In genomic region chr12:122160761-122161160, GRCh38 we compare ENCODE assay signal across 20 cellular contexts. TPM values are rescaled to one million over a fixed set of nuclear protein-coding genes. Genes with fewer than 3 reads are reported as not detected.
A peak's percentile ranks its signal among the peaks of the same experiment; 100 is the strongest.
DNase-seq lines count a peak whose midpoint lies in the region; ATAC-seq and TF ChIP-seq lines count a peak whose summit lies in the region.
"Had no signal": no experiment of that assay in that cellular context is flagged by ENCODE, and none has a peak within 500 bp of the region (broad histone marks: within the 10 kb centered on the region; RNA-seq: fewer than 3 reads in every experiment).

No MANE protein-coding gene starts in this region.

- no peaks in the 10 kb centered on the region for H3K9me3 ChIP-seq in SK-N-MC (ENCODE audit: low read depth, low read length)
- no peaks in the 10 kb centered on the region for H3K9me3 ChIP-seq in uterus
- H3K9me3 ChIP-seq: A549; BLaER1 treated with 17β-estradiol and CSF1 and Interleukin-3, amounts not matched to agents 10 nM and 100 nM; Caco-2 had no signal

- H3K4me3 ChIP-seq in SK-N-MC (no peak overlapping the region), uterus (no peak overlapping the region)
- H3K4me3 ChIP-seq: A549; BLaER1 treated with 17β-estradiol and CSF1 and Interleukin-3, amounts not matched to agents 10 nM and 100 nM had no signal

- H3K27me3 ChIP-seq in uterus, result no peaks in the 10 kb centered on the region
- H3K27me3 ChIP-seq: BLaER1 treated with 17β-estradiol and CSF1 and Interleukin-3, amounts not matched to agents 10 nM and 100 nM had no signal

- intact Hi-C loops in natural killer cell (cut with micrococcal nuclease) (loop anchor here (2.0 kb wide), 1 partner anchor 22 kb away; the partner anchor contains the start of gene LRRC43), uterus (cut with DNase I; ENCODE audit: low total_unique reads) (no loop called here)

- no peak for TF ChIP-seq CTCF in natural killer cell (IDR thresholded peaks at IDR 0.05)
- TF ChIP-seq CTCF in uterus (IDR thresholded peaks at IDR 0.05), result no peak

- H3K4me1 ChIP-seq in uterus, result no peaks in the 10 kb centered on the region
- H3K4me1 ChIP-seq: A549, Caco-2 had no signal

- H3K27ac ChIP-seq in SK-N-MC (no peak overlapping the region), uterus (no peak overlapping the region)
- H3K27ac ChIP-seq: 22Rv1; A549; BLaER1 treated with 17β-estradiol and CSF1 and Interleukin-3, amounts not matched to agents 10 nM and 100 nM; C4-2B had no signal

- no peak overlapping the region for H3K9ac ChIP-seq in SK-N-MC (ENCODE audit: insufficient read length)
- H3K9ac ChIP-seq: BLaER1 treated with 17β-estradiol and CSF1 and Interleukin-3, amounts not matched to agents 10 nM and 100 nM had no signal

- no peaks in the 10 kb centered on the region for H3K9me3 Mint-ChIP-seq in natural killer cell
- no peaks in the 10 kb centered on the region for H3K9me3 Mint-ChIP-seq in stimulated activated effector memory CD8-positive, alpha-beta T cell treated with anti-CD3 and anti-CD28 coated beads, Interleukin-12 subunit alpha, Interleukin-12 subunit beta, amount 100 ng/mL, for 72 hours
- H3K9me3 Mint-ChIP-seq: CD4-positive, alpha-beta T cell; CD8-positive, alpha-beta T cell had no signal

- peak; percentile 29 for DNase-seq in NCI-H82 (lab: John Stamatoyannopoulos, UW)
- no peak for DNase-seq in NCI-H82 treated with DMSO at 0.1 percent for 48 hours (lab: John Stamatoyannopoulos, UW; ENCODE audit: unreplicated experiment)
- DNase-seq in SK-N-MC (ENCODE audit: low read depth, low spot score), result peak; percentile 62
- no peak for DNase-seq in natural killer cell
- DNase-seq in stimulated activated effector memory CD8-positive, alpha-beta T cell treated with anti-CD3 and anti-CD28 coated beads, Interleukin-12 subunit alpha, Interleukin-12 subunit beta, amount 100 ng/mL, for 72 hours (ENCODE audit: low spot score in 2 of 2), result no peak
- no peak for DNase-seq in uterus
- DNase-seq: AML-193; Caco-2; Calu3; CD4-positive, alpha-beta T cell; CD8-positive, alpha-beta T cell; DMS79 treated with DMSO at 0.1 percent for 48 hours; GF-D8 had no signal

- H3K36me3 ChIP-seq in SK-N-MC (ENCODE audit: insufficient read depth, low read length) (no peaks in the 10 kb centered on the region), uterus (no peaks in the 10 kb centered on the region)

- H3K27ac Mint-ChIP-seq in natural killer cell, result peak overlapping the region in 1 of 2 donors; percentile 92
- H3K27ac Mint-ChIP-seq in stimulated activated effector memory CD8-positive, alpha-beta T cell treated with anti-CD3 and anti-CD28 coated beads, Interleukin-12 subunit alpha, Interleukin-12 subunit beta, amount 100 ng/mL, for 72 hours, result peak overlapping the region; percentile 5
- H3K27ac Mint-ChIP-seq: B cell; CD4-positive, alpha-beta T cell; CD8-positive, alpha-beta T cell had no signal

- H3K4me3 Mint-ChIP-seq in natural killer cell, result peak overlapping the region; percentile 68
- H3K4me3 Mint-ChIP-seq in stimulated activated effector memory CD8-positive, alpha-beta T cell treated with anti-CD3 and anti-CD28 coated beads, Interleukin-12 subunit alpha, Interleukin-12 subunit beta, amount 100 ng/mL, for 72 hours, result no peak overlapping the region
- H3K4me3 Mint-ChIP-seq: B cell; CD4-positive, alpha-beta T cell; CD8-positive, alpha-beta T cell had no signal

- no peaks in the 10 kb centered on the region for H3K36me3 Mint-ChIP-seq in natural killer cell
- H3K36me3 Mint-ChIP-seq in stimulated activated effector memory CD8-positive, alpha-beta T cell treated with anti-CD3 and anti-CD28 coated beads, Interleukin-12 subunit alpha, Interleukin-12 subunit beta, amount 100 ng/mL, for 72 hours, result no peaks in the 10 kb centered on the region

- TF ChIP-seq POLR2A in uterus (IDR thresholded peaks at IDR 0.05), result no peak

- H3K27me3 Mint-ChIP-seq in natural killer cell (ENCODE audit: low read depth in 2 of 2), result no peaks in the 10 kb centered on the region
- H3K27me3 Mint-ChIP-seq: CD4-positive, alpha-beta T cell had no signal

- peaks cover 30 to 38% of the 10 kb centered on the region in 2 donors for H3K4me1 Mint-ChIP-seq in natural killer cell
- H3K4me1 Mint-ChIP-seq in stimulated activated effector memory CD8-positive, alpha-beta T cell treated with anti-CD3 and anti-CD28 coated beads, Interleukin-12 subunit alpha, Interleukin-12 subunit beta, amount 100 ng/mL, for 72 hours, result peaks cover 28% of the 10 kb centered on the region
- H3K4me1 Mint-ChIP-seq: B cell had no signal

- peak in 1 of 3 donors; percentile 69 for ATAC-seq in natural killer cell
- ATAC-seq in stimulated activated effector memory CD8-positive, alpha-beta T cell treated with anti-CD3 and anti-CD28 coated beads, Interleukin-12 subunit alpha, Interleukin-12 subunit beta, amount 100 ng/mL, for 72 hours, result no peak
- no peak for ATAC-seq in SK-N-SH treated with all-trans-retinoic acid at 6 μM for 48 hours
- ATAC-seq: A549; CD8-positive, alpha-beta T cell had no signal

TF ChIP-seq in SK-N-SH treated with all-trans-retinoic acid at 6 μM for 48 hours, 23 proteins besides CTCF, POLR2A, EP300 and RAD21:
- no peak for TF ChIP-seq ESRRG (CRISPR knock-in tag; IDR thresholded peaks at IDR 0.05)
- no peak for TF ChIP-seq SNAI2 (CRISPR knock-in tag; IDR thresholded peaks at IDR 0.05)
- no peak for TF ChIP-seq TCF4 (CRISPR knock-in tag; IDR thresholded peaks at IDR 0.05; ENCODE audit: borderline replicate concordance)
- no peak for TF ChIP-seq ZFP30 (CRISPR knock-in tag; IDR thresholded peaks at IDR 0.05)
- TF ChIP-seq, protein P1, sequence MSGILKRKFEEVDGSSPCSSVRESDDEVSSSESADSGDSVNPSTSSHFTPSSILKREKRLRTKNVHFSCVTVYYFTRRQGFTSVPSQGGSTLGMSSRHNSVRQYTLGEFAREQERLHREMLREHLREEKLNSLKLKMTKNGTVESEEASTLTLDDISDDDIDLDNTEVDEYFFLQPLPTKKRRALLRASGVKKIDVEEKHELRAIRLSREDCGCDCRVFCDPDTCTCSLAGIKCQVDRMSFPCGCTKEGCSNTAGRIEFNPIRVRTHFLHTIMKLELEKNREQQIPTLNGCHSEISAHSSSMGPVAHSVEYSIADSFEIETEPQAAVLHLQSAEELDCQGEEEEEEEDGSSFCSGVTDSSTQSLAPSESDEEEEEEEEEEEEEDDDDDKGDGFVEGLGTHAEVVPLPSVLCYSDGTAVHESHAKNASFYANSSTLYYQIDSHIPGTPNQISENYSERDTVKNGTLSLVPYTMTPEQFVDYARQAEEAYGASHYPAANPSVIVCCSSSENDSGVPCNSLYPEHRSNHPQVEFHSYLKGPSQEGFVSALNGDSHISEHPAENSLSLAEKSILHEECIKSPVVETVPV (CRISPR knock-in tag; IDR thresholded peaks at IDR 0.05), result no peak
- no peak for TF ChIP-seq CSDC2 (CRISPR knock-in tag; IDR thresholded peaks at IDR 0.05)
- no peak for TF ChIP-seq TSHZ2 (CRISPR knock-in tag; IDR thresholded peaks at IDR 0.05)
- TF ChIP-seq ZNF565 (CRISPR knock-in tag; conservative IDR thresholded peaks at IDR 0.05; ENCODE audit: low read depth), result no peak
TF ChIP-seq in SK-N-SH treated with all-trans-retinoic acid at 6 μM for 48 hours: peak in this region for 0.

RNA-seq across cellular contexts. Expression of gene IL31, which starts 13.3 kb away (rescaled TPM):
- total RNA-seq in natural killer cell (not detected), uterus (not detected)
- total RNA-seq: A172; B cell; Caco-2; Calu3; CD4-positive, alpha-beta T cell; CD8-positive, alpha-beta T cell had no signal

RNA-seq across cellular contexts. Expression of gene LRRC43, which starts 22.2 kb away (rescaled TPM):
- total RNA-seq in natural killer cell, result 10 to 100 TPM in 1 of 3 donors, 1 to 10 TPM in 2; 5.0 to 18.5 (median 8.5) TPM
- total RNA-seq in uterus, result 1 to 10 TPM in 2 of 4 donors, not detected in 2; 2.4 to 3.3 TPM
- total RNA-seq: A172; B cell; Calu3; CD4-positive, alpha-beta T cell had no signal

RNA-seq across cellular contexts. Expression of gene B3GNT4, which starts 42.7 kb away (rescaled TPM):
- total RNA-seq in natural killer cell (under 1 TPM; 0.25 to 0.68 (median 0.34) TPM), uterus (under 1 TPM in 1 of 4 donors, not detected in 3; 0.14 TPM)
- total RNA-seq: B cell; CD4-positive, alpha-beta T cell; CD8-positive, alpha-beta T cell had no signal

Comparison
In these comparisons a context has a peak if more than half of its experiments do, and no peak if none do; other contexts are left out.
1. DNase-seq: peak in NCI-H82 (single experiment) and SK-N-MC (single experiment); none in NCI-H82 treated with DMSO at 0.1 percent for 48 hours (single experiment), natural killer cell (single experiment), stimulated activated effector memory CD8-positive, alpha-beta T cell treated with anti-CD3 and anti-CD28 coated beads, Interleukin-12 subunit alpha, Interleukin-12 subunit beta, amount 100 ng/mL, for 72 hours (0 of 2) and uterus (0 of 2).